ENCODE assay signal across 1 cellular context in genomic region chr15:39144613-39145012, GRCh38.
TF ChIP-seq lines count a peak whose summit lies in the region.

No MANE protein-coding gene starts in this region.

TF ChIP-seq in WTC11, 78 proteins besides CTCF, POLR2A, EP300 and RAD21 (continued from another document):
- TF ChIP-seq FOXP4 (CRISPR knock-in tag; IDR thresholded peaks at IDR 0.05) (no peak), ZNF138 (CRISPR knock-in tag; conservative IDR thresholded peaks at IDR 0.05) (no peak), FOXJ3 (CRISPR knock-in tag; IDR thresholded peaks at IDR 0.05; ENCODE audit: borderline replicate concordance) (no peak), SP1 (CRISPR knock-in tag; conservative IDR thresholded peaks at IDR 0.05) (no peak), NR2C2 (CRISPR knock-in tag; IDR thresholded peaks at IDR 0.05) (no peak), GTF2I (CRISPR knock-in tag; conservative IDR thresholded peaks at IDR 0.05) (no peak), ZNF263 (CRISPR knock-in tag; IDR thresholded peaks at IDR 0.05; ENCODE audit: low read depth) (no peak), TP53 (CRISPR knock-in tag; IDR thresholded peaks at IDR 0.05) (no peak), IRF2 (CRISPR knock-in tag; IDR thresholded peaks at IDR 0.05; ENCODE audit: borderline replicate concordance, low read depth) (no peak), IRF1 (CRISPR knock-in tag; IDR thresholded peaks at IDR 0.05) (no peak), USF2 (CRISPR knock-in tag; IDR thresholded peaks at IDR 0.05) (no peak)
